20 cellular contexts compared by ENCODE assay signal in the genomic region with DNA sequence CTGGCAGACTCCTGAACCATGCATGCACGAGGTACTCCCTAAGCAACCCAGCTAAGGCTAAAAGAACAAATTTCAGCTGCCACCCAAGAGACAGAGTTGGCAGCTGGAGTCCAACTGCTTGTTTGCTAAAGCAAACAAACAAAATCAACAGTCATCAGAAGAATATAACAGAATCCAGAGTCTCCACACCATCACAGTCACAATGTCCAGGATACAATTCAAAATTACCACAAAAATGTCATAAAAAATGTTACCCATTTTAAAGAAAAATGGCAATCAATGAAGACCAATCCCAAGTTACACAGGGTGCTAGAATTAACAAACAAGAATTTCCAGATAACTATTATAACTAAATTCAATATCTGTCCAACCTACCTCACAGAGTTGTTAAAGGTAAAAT. TPM values are rescaled to one million over a fixed set of nuclear protein-coding genes. Genes with fewer than 3 reads are reported as not detected.
DNase-seq lines count a peak whose midpoint lies in the region; ATAC-seq and TF ChIP-seq lines count a peak whose summit lies in the region.
"Had no signal": no experiment of that assay in that cellular context is flagged by ENCODE, and none has a peak within 500 bp of the region (broad histone marks: within the 10 kb centered on the region; RNA-seq: fewer than 3 reads in every experiment).

No MANE protein-coding gene starts in this region.

- no peak for DNase-seq in CD4-positive, alpha-beta T cell
- DNase-seq in T-helper 17 cell (no peak), D341Med (ENCODE audit: low spot score) (no peak), ecto neural progenitor cell (ENCODE audit: low spot score) (no peak), brain microvascular endothelial cell (no peak)
- DNase-seq in naive thymus-derived CD4-positive, alpha-beta T cell = no peak
- no peak for DNase-seq in effector CD4-positive, alpha-beta T cell
- DNase-seq: Caco-2; CD4-positive, CD25-positive, alpha-beta regulatory T cell; DMS153; GOT3; HCEC 1CT; MV-4-11; NCI-H187; NCI-H446; NCI-H526 treated with DMSO at 0.1 percent for 48 hours; PC-3; Right ventricle myocardium superior had no signal

- in situ Hi-C loops in brain microvascular endothelial cell (cut with HindIII; ENCODE audit: low pct_ligation_motif_present, low sequenced_read_pairs) = no loop called here

- peaks cover 80% of the 10 kb centered on the region for H3K36me3 Mint-ChIP-seq in CD4-positive, alpha-beta T cell (ENCODE audit: low read depth)
- peaks cover 12% of the 10 kb centered on the region for H3K36me3 Mint-ChIP-seq in T-helper 17 cell (ENCODE audit: low read depth)
- peaks cover 7 to 76% (median 52%) of the 10 kb centered on the region in 5 donors for H3K36me3 Mint-ChIP-seq in naive thymus-derived CD4-positive, alpha-beta T cell

- H3K9me2 ChIP-seq in DOHH2 (replicated peaks; ENCODE audit: control insufficient read depth, low read length) = no peaks in the 10 kb centered on the region

- peaks cover 99% of the 10 kb centered on the region for H3K4me1 ChIP-seq in DOHH2 (ENCODE audit: control insufficient read depth, low read length)
- H3K4me1 ChIP-seq in naive thymus-derived CD4-positive, alpha-beta T cell (ENCODE audit: control insufficient read depth in 2 of 2, insufficient read depth in 2 of 2, low read length in 2 of 2) = peaks cover 6 to 30% of the 10 kb centered on the region in 2 donors

- no peak for TF ChIP-seq CTCF in CD4-positive, alpha-beta T cell (IDR thresholded peaks at IDR 0.05)
- TF ChIP-seq CTCF in DOHH2 (IDR thresholded peaks at IDR 0.05; ENCODE audit: low read depth, low read length, poor library complexity, severe bottlenecking) (no peak), brain microvascular endothelial cell (IDR thresholded peaks at IDR 0.05; ENCODE audit: low read depth, low read length, missing control alignments) (no peak)

- CTCF ChIA-PET in CD4-positive, alpha-beta T cell (lab: Charles Lee) = interaction anchor here (1.2 kb wide), 1 partner anchor 12 kb away, joined by 3 read pairs; no protein-coding TSS in a partner anchor
- CTCF ChIA-PET in naive thymus-derived CD4-positive, alpha-beta T cell (lab: Charles Lee) = no interaction called here

- H3K27ac Mint-ChIP-seq in CD4-positive, alpha-beta T cell = peak overlapping the region; percentile 38
- peak overlapping the region; percentile 94 for H3K27ac Mint-ChIP-seq in T-helper 17 cell
- H3K27ac Mint-ChIP-seq in naive thymus-derived CD4-positive, alpha-beta T cell = peak overlapping the region in 5 of 9 donors; percentile 20 to 98 (median 62)

- ATAC-seq in CD4-positive, alpha-beta T cell (ENCODE audit: poor library complexity) = no peak
- ATAC-seq in T-helper 17 cell = no peak
- ATAC-seq in naive thymus-derived CD4-positive, alpha-beta T cell = no peak
- ATAC-seq: PC-3 had no signal

- no peaks in the 10 kb centered on the region for H3K9me3 ChIP-seq in CD4-positive, alpha-beta T cell (ENCODE audit: control insufficient read depth, low read length)
- no peaks in the 10 kb centered on the region for H3K9me3 ChIP-seq in DOHH2 (ENCODE audit: control insufficient read depth, insufficient read depth, low read length)
- H3K9me3 ChIP-seq in T-helper 17 cell (ENCODE audit: control insufficient read depth, low read length, poor library complexity, severe bottlenecking) = no peaks in the 10 kb centered on the region
- H3K9me3 ChIP-seq in naive thymus-derived CD4-positive, alpha-beta T cell (ENCODE audit: control insufficient read depth in 2 of 3, low read length in 3 of 3) = no peaks in the 10 kb centered on the region

- POLR2A ChIA-PET in CD4-positive, alpha-beta T cell (lab: Charles Lee) = no interaction called here
- POLR2A ChIA-PET in naive thymus-derived CD4-positive, alpha-beta T cell (lab: Charles Lee) = interaction anchor here (0.9 to 1.5 kb wide), 2 partner anchors 41 to 206 kb away, joined by 3 to 6 read pairs; no protein-coding TSS in a partner anchor

- H3F3A ChIP-seq in DOHH2 (ENCODE audit: control insufficient read depth, insufficient read depth) = peaks cover 7% of the 10 kb centered on the region

- H3K4me3 ChIP-seq in DOHH2 (ENCODE audit: low read length) (peak overlapping the region; percentile 2; the same call in 1 of the 2 replicates), brain microvascular endothelial cell (ENCODE audit: low read depth, low read length) (no peak overlapping the region)
- no peak overlapping the region for H3K4me3 ChIP-seq in naive thymus-derived CD4-positive, alpha-beta T cell (ENCODE audit: low read length)

- H3K79me2 ChIP-seq in DOHH2 (ENCODE audit: control insufficient read depth, low read length) = peaks cover 100% of the 10 kb centered on the region

- H3K4me2 ChIP-seq in DOHH2 (ENCODE audit: low read length) = peak overlapping the region; percentile 51

- H3K27ac ChIP-seq in CD4-positive, alpha-beta T cell (ENCODE audit: low read depth, low read length) = no peak overlapping the region
- H3K27ac ChIP-seq in DOHH2 (ENCODE audit: low read depth, low read length) (peak overlapping the region; percentile 51), brain microvascular endothelial cell (no peak overlapping the region)
- no peak overlapping the region for H3K27ac ChIP-seq in naive thymus-derived CD4-positive, alpha-beta T cell (ENCODE audit: low read depth, low read length)

- H4K20me1 ChIP-seq in DOHH2 (ENCODE audit: control insufficient read depth, insufficient read depth, low read depth, low read length) = peaks cover 11% of the 10 kb centered on the region

- H3K27me3 Mint-ChIP-seq in CD4-positive, alpha-beta T cell = no peaks in the 10 kb centered on the region
- no peaks in the 10 kb centered on the region for H3K27me3 Mint-ChIP-seq in T-helper 17 cell
- no peaks in the 10 kb centered on the region for H3K27me3 Mint-ChIP-seq in naive thymus-derived CD4-positive, alpha-beta T cell
- H3K27me3 Mint-ChIP-seq: CD4-positive, CD25-positive, alpha-beta regulatory T cell had no signal

- H3K9me3 Mint-ChIP-seq in CD4-positive, alpha-beta T cell = no peaks in the 10 kb centered on the region
- peaks cover 0 to 11% (median 3%) of the 10 kb centered on the region in 11 donors for H3K9me3 Mint-ChIP-seq in naive thymus-derived CD4-positive, alpha-beta T cell

- peaks cover 61% of the 10 kb centered on the region for H3K4me1 Mint-ChIP-seq in CD4-positive, alpha-beta T cell (ENCODE audit: low read depth)
- peaks cover 39% of the 10 kb centered on the region for H3K4me1 Mint-ChIP-seq in T-helper 17 cell
- peaks cover 39 to 71% (median 62%) of the 10 kb centered on the region in 7 donors for H3K4me1 Mint-ChIP-seq in naive thymus-derived CD4-positive, alpha-beta T cell

- intact Hi-C loops in CD4-positive, alpha-beta T cell (cut with DNase I, micrococcal nuclease) = loop anchor here in 1 of 2 experiments (2.0 kb wide), 1 partner anchor 14 kb away; no protein-coding TSS in a partner anchor
- intact Hi-C loops in naive thymus-derived CD4-positive, alpha-beta T cell (cut with micrococcal nuclease) = no loop called here

- H3K4me3 Mint-ChIP-seq in CD4-positive, alpha-beta T cell = no peak overlapping the region
- H3K4me3 Mint-ChIP-seq in T-helper 17 cell = no peak overlapping the region
- no peak overlapping the region for H3K4me3 Mint-ChIP-seq in naive thymus-derived CD4-positive, alpha-beta T cell
- H3K4me3 Mint-ChIP-seq: IgD-negative memory B cell had no signal

- no peaks in the 10 kb centered on the region for H3K27me3 ChIP-seq in CD4-positive, alpha-beta T cell (ENCODE audit: control insufficient read depth, insufficient read depth, low read length)
- H3K27me3 ChIP-seq in DOHH2 (ENCODE audit: control insufficient read depth, low read length) (no peaks in the 10 kb centered on the region), brain microvascular endothelial cell (replicated peaks) (no peaks in the 10 kb centered on the region)
- no peaks in the 10 kb centered on the region for H3K27me3 ChIP-seq in naive thymus-derived CD4-positive, alpha-beta T cell (ENCODE audit: control insufficient read depth in 2 of 2, insufficient read depth in 2 of 2, low read length in 2 of 2)

- peaks cover 98% of the 10 kb centered on the region for H3K36me3 ChIP-seq in DOHH2 (ENCODE audit: control insufficient read depth, low read length)
- H3K36me3 ChIP-seq in naive thymus-derived CD4-positive, alpha-beta T cell (ENCODE audit: control insufficient read depth in 2 of 3, insufficient read depth in 3 of 3, low read length in 3 of 3) = peaks cover 0 to 10% (median 4%) of the 10 kb centered on the region in 3 experiments
- H3K36me3 ChIP-seq in brain microvascular endothelial cell (replicated peaks) = peaks cover 9% of the 10 kb centered on the region

RNA-seq across cellular contexts. Expression of a gene that starts 42.9 kb away (rescaled TPM):
- 10 to 100 TPM; 55.7 to 56.4 TPM for total RNA-seq in CD4-positive, alpha-beta T cell
- 10 to 100 TPM; 51.8 to 55.8 TPM for total RNA-seq in T-helper 17 cell
- total RNA-seq in naive thymus-derived CD4-positive, alpha-beta T cell = 10 to 100 TPM; 51.1 to 68.8 (median 61.5) TPM
- 10 to 100 TPM; 44.8 to 53.2 TPM for polyA plus RNA-seq in naive thymus-derived CD4-positive, alpha-beta T cell

Comparison
In these comparisons a context has a peak if more than half of its experiments do, and no peak if none do; other contexts are left out.
1. H3K27ac Mint-ChIP-seq: peak in every context shown above with its lines; median percentile 94 in T-helper 17 cell; 62 in naive thymus-derived CD4-positive, alpha-beta T cell; 38 in CD4-positive, alpha-beta T cell.